Comparison of ENCODE assay signal across 5 cellular contexts in genomic region chr11:131717616-131718015, GRCh38.
"Had no signal": no experiment of that assay in that cellular context is flagged by ENCODE, and none has a peak within 500 bp of the region (broad histone marks: within the 10 kb centered on the region; RNA-seq: fewer than 3 reads in every experiment).

No MANE protein-coding gene starts in this region.

- H3K27me3 Mint-ChIP-seq: IgD-negative memory B cell had no signal

- DNase-seq: IMR-90 had no signal

- H3K27ac Mint-ChIP-seq: IgD-negative memory B cell had no signal

- ATAC-seq: HepG2, K562 had no signal

- H3K36me3 Mint-ChIP-seq: IgD-negative memory B cell had no signal

- H3K4me3 ChIP-seq: K562 had no signal

- H3K27ac ChIP-seq: HL-60 had no signal
